ENCODE assay signal across 8 cellular contexts in genomic region chr17:45160505-45161287, GRCh38. TPM values are rescaled to one million over a fixed set of nuclear protein-coding genes. Genes with fewer than 3 reads are reported as not detected.
DNase-seq lines count a peak whose midpoint lies in the region; ATAC-seq, FAIRE-seq and TF ChIP-seq lines count a peak whose summit lies in the region.

No MANE protein-coding gene starts in this region.

- intact Hi-C loops in OCI-LY7 (cut with micrococcal nuclease; ENCODE audit: unreplicated experiment) = loop anchor here (1.0 kb wide), 2 partner anchors 13 to 25 kb away; partner anchors contain the start of gene ACBD4

- peaks cover 13% of the 10 kb centered on the region for H3K36me3 ChIP-seq in OCI-LY7 (ENCODE audit: insufficient read depth, low read length)
- no peaks in the 10 kb centered on the region for H3K36me3 ChIP-seq in gastroesophageal sphincter

- peak overlapping the region; percentile 70 for H3K27ac ChIP-seq in OCI-LY7 (ENCODE audit: low read depth, low read length, poor library complexity, severe bottlenecking)
- H3K27ac ChIP-seq in gastroesophageal sphincter = peak overlapping the region; percentile 95 to 100 (median 100)

- peaks cover 14% of the 10 kb centered on the region; the same call in 1 of the 2 replicates for H3K79me2 ChIP-seq in OCI-LY7 (ENCODE audit: insufficient read depth, low read depth, low read length)

- H3K9me2 ChIP-seq in OCI-LY7 (ENCODE audit: insufficient read depth, low read length) = no peaks in the 10 kb centered on the region

- H3K4me3 ChIP-seq in OCI-LY7 (ENCODE audit: low read depth, low read length, poor library complexity, severe bottlenecking) = peak overlapping the region; percentile 96
- H3K4me3 ChIP-seq in gastroesophageal sphincter = peak overlapping the region; percentile 82 to 95

- H4K20me1 ChIP-seq in OCI-LY7 (ENCODE audit: insufficient read depth, low read length) = no peaks in the 10 kb centered on the region; the same call in 1 of the 2 replicates

- 0 to 2% methylated on average over 12 to 13 of the region's 47 CpGs for WGBS in gastroesophageal sphincter (ENCODE audit: low coverage in 1 of 2), 2 donors

- H3K27me3 ChIP-seq in gastroesophageal sphincter = no peaks in the 10 kb centered on the region

- H3K4me1 ChIP-seq in OCI-LY7 (ENCODE audit: insufficient read depth, low read length, poor library complexity, severe bottlenecking) = peaks cover 22% of the 10 kb centered on the region
- peaks cover 0 to 56% (median 34%) of the 10 kb centered on the region in 3 donors for H3K4me1 ChIP-seq in gastroesophageal sphincter

- POLR2A ChIA-PET in OCI-LY7 (lab: Charles Lee) = interaction anchor here (0.7 to 1.6 kb wide), 6 partner anchors 9 to 25 kb away, joined by 3 to 17 read pairs (median 6); partner anchors contain the start of genes ACBD4 and HEXIM1

- no TSS peak for BruUV-seq in OCI-LY7 (replicated peaks; lab: Mats Ljungman, UMichigan)

- no peaks in the 10 kb centered on the region for H3K9me3 ChIP-seq in OCI-LY7 (ENCODE audit: low read length)
- H3K9me3 ChIP-seq in gastroesophageal sphincter = no peaks in the 10 kb centered on the region

- H2AFZ ChIP-seq in OCI-LY7 (ENCODE audit: low read length) = peak overlapping the region; percentile 25; the same call in 1 of the 2 replicates

- ATAC-seq in GM18873 (IDR thresholded peaks at IDR 0.05; ENCODE audit: low FRiP score, unreplicated experiment) = peak; percentile 12
- peak; percentile 19 for ATAC-seq in HG03280 (IDR thresholded peaks at IDR 0.05; ENCODE audit: unreplicated experiment)
- ATAC-seq in gastroesophageal sphincter = peak; percentile 49

- TF ChIP-seq CTCF in OCI-LY7 (conservative IDR thresholded peaks at IDR 0.05; ENCODE audit: low read length) (peak; percentile 62), gastroesophageal sphincter (IDR thresholded peaks at IDR 0.05) (peak in 3 of 4 experiments; percentile 9 to 53 (median 26))

- DNase-seq in AG08395 (ENCODE audit: low spot score) (peak; percentile 53), OCI-LY7 (ENCODE audit: low spot score) (peak; percentile 76), activated gamma-delta T cell (lab: John Stamatoyannopoulos, UW) (peak; percentile 43), occipital lobe (lab: John Stamatoyannopoulos, UW) (peak; percentile 76), urothelium cell line (ENCODE audit: low spot score) (peak; percentile 61)

- no peak for TF ChIP-seq POLR2A in gastroesophageal sphincter (IDR thresholded peaks at IDR 0.05)

- no peak for FAIRE-seq in urothelium cell line (lab: Jason Lieb, UNC)

- CTCF ChIA-PET in OCI-LY7 (lab: Charles Lee; ENCODE audit: unreplicated experiment) = interaction anchor here (1.0 to 1.8 kb wide), 2 partner anchors 9 to 11 kb away, joined by 4 read pairs; no protein-coding TSS in a partner anchor

- H3K4me2 ChIP-seq in OCI-LY7 (ENCODE audit: low read length) = peak overlapping the region; percentile 80

- no peak for TF ChIP-seq EP300 in gastroesophageal sphincter (IDR thresholded peaks at IDR 0.05)

RNA-seq across cellular contexts. Expression of gene HEXIM2, which starts 1.0 kb away (rescaled TPM):
- 8.6 and 9.3 TPM in 2 replicates for total RNA-seq in OCI-LY7 (2014; rRNA removed; shearing (Covaris generic))
- 9.7 and 11.1 TPM in 2 replicates for total RNA-seq in OCI-LY7 (2022)
- 10 to 100 TPM in 1 of 4 donors, 1 to 10 TPM in 3; 3.8 to 11.1 (median 8.6) TPM for total RNA-seq in gastroesophageal sphincter
- 8.1 TPM for total RNA-seq in occipital lobe

RNA-seq across cellular contexts. Expression of gene HEXIM1, which starts 12.4 kb away (rescaled TPM):
- total RNA-seq in OCI-LY7 (2014; rRNA removed; shearing (Covaris generic)) = 12.1 and 13.9 TPM in 2 replicates
- total RNA-seq in OCI-LY7 (2022) = 16.4 and 17.2 TPM in 2 replicates
- total RNA-seq in gastroesophageal sphincter = 10 to 100 TPM; 48.3 to 56.3 (median 53.8) TPM
- 8.0 TPM for total RNA-seq in occipital lobe

RNA-seq across cellular contexts. Expression of gene ACBD4, which starts 25.2 kb away (rescaled TPM):
- total RNA-seq in OCI-LY7 (2014; rRNA removed; shearing (Covaris generic)) = 14.6 and 14.8 TPM in 2 replicates
- 22.2 and 24.0 TPM in 2 replicates for total RNA-seq in OCI-LY7 (2022)
- total RNA-seq in gastroesophageal sphincter = 10 to 100 TPM; 15.0 to 28.8 (median 23.5) TPM
- 3.0 TPM for total RNA-seq in occipital lobe

RNA-seq across cellular contexts. Expression of gene PLCD3, which starts 28.4 kb away (rescaled TPM):
- 1.4 and 3.6 TPM in 2 replicates for total RNA-seq in OCI-LY7 (2014; rRNA removed; shearing (Covaris generic))
- 1.7 and 4.6 TPM in 2 replicates for total RNA-seq in OCI-LY7 (2022)
- 100 to 1,000 TPM in 2 of 4 donors, 10 to 100 TPM in 2; 50.4 to 147 (median 81.8) TPM for total RNA-seq in gastroesophageal sphincter
- 3.1 TPM for total RNA-seq in occipital lobe

Comparison
In these comparisons a context has a peak if more than half of its experiments do, and no peak if none do; other contexts are left out.
1. Peak in every context shown above with its lines: DNase-seq, ATAC-seq, H3K4me3 ChIP-seq and H3K27ac ChIP-seq.